In genomic region chr20:20051767-20052073, GRCh38 we compare ENCODE assay signal across 9 cellular contexts. TPM values are rescaled to one million over a fixed set of nuclear protein-coding genes. Genes with fewer than 3 reads are reported as not detected.
DNase-seq lines count a peak whose midpoint lies in the region; ATAC-seq, FAIRE-seq and TF ChIP-seq lines count a peak whose summit lies in the region.
"Had no signal": no experiment of that assay in that cellular context is flagged by ENCODE, and none has a peak within 500 bp of the region (broad histone marks: within the 10 kb centered on the region; RNA-seq: fewer than 3 reads in every experiment).

No MANE protein-coding gene starts in this region.

- peaks cover 28% of the 10 kb centered on the region for H3K36me3 Mint-ChIP-seq in activated naive CD8-positive, alpha-beta T cell treated with anti-CD3 and anti-CD28 coated beads, Interleukin-2, amount 50 U/mL, for 24 hours (ENCODE audit: low read depth)
- peaks cover 20% of the 10 kb centered on the region for H3K36me3 Mint-ChIP-seq in type B pancreatic cell

- no peak for TF ChIP-seq POLR2A in HepG2 (IDR thresholded peaks at IDR 0.05; ENCODE audit: insufficient read depth in 1 of 2, low read depth in 2 of 2, low read length in 2 of 2)

- intact Hi-C loops in HepG2 (cut with micrococcal nuclease; ENCODE audit: unreplicated experiment), result loop anchor here (1.0 kb wide), 1 partner anchor 34 kb away; the partner anchor contains the start of gene NAA20

- H3K27me3 ChIP-seq in BJ (ENCODE audit: control insufficient read depth, insufficient read depth, low read length) (peaks cover 2% of the 10 kb centered on the region; the same call in 1 of the 2 replicates), HepG2 (ENCODE audit: control insufficient read depth in 1 of 2, insufficient read depth in 2 of 2, low read length in 2 of 2) (peaks cover 0 to 4% of the 10 kb centered on the region in 2 experiments; a peak in 2 of 5 replicates)

- H3K4me1 Mint-ChIP-seq in activated naive CD8-positive, alpha-beta T cell treated with anti-CD3 and anti-CD28 coated beads, Interleukin-2, amount 50 U/mL, for 24 hours, result peaks cover 29% of the 10 kb centered on the region
- H3K4me1 Mint-ChIP-seq in type B pancreatic cell (ENCODE audit: unreplicated experiment), result peaks cover 3% of the 10 kb centered on the region

- no peak for TF ChIP-seq EP300 in HepG2 (IDR thresholded peaks at IDR 0.05; ENCODE audit: low read depth in 2 of 2, low read length in 2 of 2)
- no peak for TF ChIP-seq EP300 in HepG2 (CRISPR knock-in tag; IDR thresholded peaks at IDR 0.05; ENCODE audit: borderline replicate concordance)

- peak; percentile 9 for ATAC-seq in HG02610 (IDR thresholded peaks at IDR 0.05; ENCODE audit: unreplicated experiment)
- ATAC-seq in activated naive CD8-positive, alpha-beta T cell treated with anti-CD3 and anti-CD28 coated beads, Interleukin-2, amount 50 U/mL, for 24 hours, result peak; percentile 18
- peak; percentile 17 for ATAC-seq in HepG2

- H3K27ac ChIP-seq in HepG2 (ENCODE audit: extremely low read length, insufficient read depth, low read length), result peak overlapping the region; percentile 84

- no TSS peak for BruUV-seq in HepG2 (replicated peaks; lab: Mats Ljungman, UMichigan)

- H3K9ac ChIP-seq in HepG2 (ENCODE audit: insufficient read depth, low read depth, low read length), result peak overlapping the region; percentile 87

- DNase-seq in BJ (ENCODE audit: low read depth) (no peak), HepG2 (ENCODE audit: low spot score) (no peak), type B pancreatic cell (ENCODE audit: extremely low spot score, unreplicated experiment) (no peak), iPS-NIHi11 (ENCODE audit: low spot score) (no peak), A172 (ENCODE audit: low spot score) (no peak), NCI-H1105 treated with DMSO at 0.1 percent for 48 hours (lab: John Stamatoyannopoulos, UW) (no peak)
- DNase-seq in activated naive CD8-positive, alpha-beta T cell treated with anti-CD3 and anti-CD28 coated beads, Interleukin-2, amount 50 U/mL, for 24 hours, result no peak

- H3K79me2 ChIP-seq in HepG2 (ENCODE audit: insufficient read depth, low read length), result peaks cover 20% of the 10 kb centered on the region

- H3K27me3 Mint-ChIP-seq in activated naive CD8-positive, alpha-beta T cell treated with anti-CD3 and anti-CD28 coated beads, Interleukin-2, amount 50 U/mL, for 24 hours, result peaks cover 5% of the 10 kb centered on the region
- H3K27me3 Mint-ChIP-seq in type B pancreatic cell, result no peaks in the 10 kb centered on the region

- WGBS in HepG2 (ENCODE audit: low lambda C conversion rate), result 1% methylated on average over 13 of the region's 13 CpGs

- H3K4me1 ChIP-seq in HepG2 (ENCODE audit: insufficient read depth, low read length), result peaks cover 19% of the 10 kb centered on the region

- H3K27ac Mint-ChIP-seq in activated naive CD8-positive, alpha-beta T cell treated with anti-CD3 and anti-CD28 coated beads, Interleukin-2, amount 50 U/mL, for 24 hours, result peak overlapping the region; percentile 93
- peak overlapping the region; percentile 96 for H3K27ac Mint-ChIP-seq in type B pancreatic cell

- peak overlapping the region; percentile 99 for H3K4me3 Mint-ChIP-seq in activated naive CD8-positive, alpha-beta T cell treated with anti-CD3 and anti-CD28 coated beads, Interleukin-2, amount 50 U/mL, for 24 hours
- peak overlapping the region; percentile 99 for H3K4me3 Mint-ChIP-seq in type B pancreatic cell

- POLR2A ChIA-PET in BJ (lab: Charles Lee) (interaction anchor here (0.9 kb wide), 1 partner anchor 14 kb away, joined by 3 read pairs; no protein-coding TSS in a partner anchor), HepG2 (lab: Yijun Ruan, JAX) (interaction anchor here (0.6 to 2.4 kb wide), 18 partner anchors 9 to 1911 kb away, joined by 3 to 53 read pairs (median 5); partner anchors contain the start of genes KIZ, NAA20, RALGAPA2 and RIN2)

- no peak for TF ChIP-seq RAD21 in HepG2 (CRISPR knock-in tag; IDR thresholded peaks at IDR 0.05)

- no peaks in the 10 kb centered on the region for H3K9me3 Mint-ChIP-seq in activated naive CD8-positive, alpha-beta T cell treated with anti-CD3 and anti-CD28 coated beads, Interleukin-2, amount 50 U/mL, for 24 hours
- no peaks in the 10 kb centered on the region for H3K9me3 Mint-ChIP-seq in type B pancreatic cell

- CTCF ChIA-PET in BJ (lab: Yijun Ruan, JAX), result interaction anchor here (0.6 to 2.3 kb wide), 8 partner anchors 13 to 562 kb away, joined by 3 to 4 read pairs (median 3); partner anchors contain the start of gene NAA20
- CTCF ChIA-PET in HepG2 (lab: Yijun Ruan, JAX; ENCODE audit: low intra/inter-chr PET ratio, low total read pairs), result no interaction called here

- FAIRE-seq in HepG2 (lab: Jason Lieb, UNC), result no peak

- peaks cover 3% of the 10 kb centered on the region for H3K36me3 ChIP-seq in BJ (ENCODE audit: control insufficient read depth, insufficient read depth, low read length)
- peaks cover 17 to 35% of the 10 kb centered on the region in 2 experiments for H3K36me3 ChIP-seq in HepG2 (replicated peaks in 1 of 2; ENCODE audit: control insufficient read depth in 1 of 2, insufficient read depth in 2 of 2, low read length in 2 of 2)

- no peak for TF ChIP-seq CTCF in BJ (IDR thresholded peaks at IDR 0.05; ENCODE audit: insufficient read depth, low read depth, low read length)
- TF ChIP-seq CTCF in HepG2 (CRISPR knock-in tag; IDR thresholded peaks at IDR 0.05), result no peak
- TF ChIP-seq CTCF in type B pancreatic cell (conservative IDR thresholded peaks at IDR 0.05), result no peak

- peak overlapping the region; percentile 18 for H2AFZ ChIP-seq in HepG2 (ENCODE audit: low read length)

- peak overlapping the region; percentile 81 for H3K4me3 ChIP-seq in BJ (ENCODE audit: low read depth, low read length)
- H3K4me3 ChIP-seq in HepG2 (replicated peaks in 1 of 3; ENCODE audit: insufficient read depth in 1 of 3, low read depth in 2 of 3, low read length in 3 of 3), result peak overlapping the region; percentile 87 to 94 (median 89)

- no peaks in the 10 kb centered on the region for H4K20me1 ChIP-seq in HepG2 (ENCODE audit: insufficient read depth, low read length)

- H3K9me3 ChIP-seq in HepG2 (ENCODE audit: low read length), result no peaks in the 10 kb centered on the region

- peak overlapping the region; percentile 82 for H3K4me2 ChIP-seq in HepG2 (ENCODE audit: low read depth, low read length)

- in situ Hi-C loops in HepG2 (cut with HindIII; ENCODE audit: extremely low pct_ligation_motif_present, low pct_unique_long_range_greater_than_20kb), result no loop called here

RNA-seq across cellular contexts. Expression of gene CRNKL1, which starts 0.5 kb away (rescaled TPM):
- polyA plus RNA-seq in BJ (2011; rRNA removed) (7.8 and 14.2 TPM in 2 replicates), HepG2 (2011; rRNA removed) (10.8 and 12.3 TPM in 2 replicates)
- 9.2 and 9.3 TPM in 2 replicates for polyA minus RNA-seq in BJ (2011; rRNA and poly(A)+ RNA removed)
- total RNA-seq in HepG2 (2016; rRNA removed; fragmentation: Illumina TruSeq; extraction: Trizol) (64.5 and 103 TPM in 2 replicates), type B pancreatic cell (ENCODE audit: low replicate concordance) (23.6 and 25.1 TPM in 2 replicates)
- 8.3 and 8.7 TPM in 2 replicates for total RNA-seq in HepG2 (2016; cell fraction: cytosol; rRNA removed; fragmentation: Illumina TruSeq; extraction: Trizol; ENCODE audit: low read depth)
- 62.9 and 102 TPM in 2 replicates for total RNA-seq in HepG2 (2016; cell fraction: insoluble cytoplasmic fraction; rRNA removed; fragmentation: Illumina TruSeq; extraction: Trizol)
- 16.0 and 23.6 TPM in 2 replicates for total RNA-seq in HepG2 (2016; cell fraction: membrane; rRNA removed; fragmentation: Illumina TruSeq; extraction: Trizol)
- 44.4 and 50.7 TPM in 2 replicates for total RNA-seq in HepG2 (2016; cell fraction: nucleus; rRNA removed; fragmentation: Illumina TruSeq; extraction: Trizol)
- 7.1 and 10.7 TPM in 2 replicates for polyA plus RNA-seq in HepG2 (2011; cell fraction: cytosol; rRNA removed)
- polyA plus RNA-seq in HepG2 (2011; cell fraction: nucleus; rRNA removed), result 7.0 and 7.9 TPM in 2 replicates
- polyA plus RNA-seq in HepG2 (2012), result 24.5 and 37.7 TPM in 2 replicates
- polyA plus RNA-seq in HepG2 (2016; cell fraction: cytosol; fragmentation: Illumina TruSeq; extraction: Trizol; ENCODE audit: low read depth), result 4.5 and 4.7 TPM in 2 replicates
- 69.8 and 72.6 TPM in 2 replicates for polyA plus RNA-seq in HepG2 (2016; cell fraction: insoluble cytoplasmic fraction; fragmentation: Illumina TruSeq; extraction: Trizol; ENCODE audit: low read depth)
- polyA plus RNA-seq in HepG2 (2016; cell fraction: membrane; fragmentation: Illumina TruSeq; extraction: Trizol; ENCODE audit: low read depth), result 7.0 and 7.5 TPM in 2 replicates
- polyA plus RNA-seq in HepG2 (2016; cell fraction: nucleus; fragmentation: Illumina TruSeq; extraction: Trizol; ENCODE audit: insufficient read depth, low read depth), result 51.1 and 58.0 TPM in 2 replicates
- polyA minus RNA-seq in HepG2 (2011; rRNA and poly(A)+ RNA removed; ENCODE audit: low replicate concordance), result 5.1 and 9.0 TPM in 2 replicates
- 17.9 and 18.2 TPM in 2 replicates for polyA minus RNA-seq in HepG2 (2011; cell fraction: cytosol; rRNA and poly(A)+ RNA removed)
- 46.4 and 51.1 TPM in 2 replicates for polyA minus RNA-seq in HepG2 (2011; cell fraction: nucleus; rRNA and poly(A)+ RNA removed)
- total RNA-seq in A172 (2014; rRNA removed; shearing (Covaris generic)), result 48.2 and 50.8 TPM in 2 replicates

RNA-seq across cellular contexts. Expression of gene CFAP61, which starts 0.6 kb away (rescaled TPM):
- polyA plus RNA-seq in BJ (2011; rRNA removed) (not detected in 2 replicates), HepG2 (2011; rRNA removed) (not detected in 2 replicates)
- 0.38 TPM in 1 of 2 replicates, not detected in the other for polyA minus RNA-seq in BJ (2011; rRNA and poly(A)+ RNA removed)
- total RNA-seq in HepG2 (2016; rRNA removed; fragmentation: Illumina TruSeq; extraction: Trizol) (0.27 TPM in 1 of 2 replicates, not detected in the other), type B pancreatic cell (ENCODE audit: low replicate concordance) (0.52 and 5.6 TPM in 2 replicates)
- total RNA-seq in HepG2 (2016; cell fraction: cytosol; rRNA removed; fragmentation: Illumina TruSeq; extraction: Trizol; ENCODE audit: low read depth), result not detected in 2 replicates
- total RNA-seq in HepG2 (2016; cell fraction: insoluble cytoplasmic fraction; rRNA removed; fragmentation: Illumina TruSeq; extraction: Trizol), result 0.24 TPM in 1 of 2 replicates, not detected in the other
- total RNA-seq in HepG2 (2016; cell fraction: membrane; rRNA removed; fragmentation: Illumina TruSeq; extraction: Trizol), result not detected in 2 replicates
- total RNA-seq in HepG2 (2016; cell fraction: nucleus; rRNA removed; fragmentation: Illumina TruSeq; extraction: Trizol), result 1.0 TPM in 1 of 2 replicates, not detected in the other
- polyA plus RNA-seq in HepG2 (2011; cell fraction: cytosol; rRNA removed), result 0.12 and 0.17 TPM in 2 replicates
- polyA plus RNA-seq in HepG2 (2011; cell fraction: nucleus; rRNA removed), result 0.50 TPM in 1 of 2 replicates, not detected in the other
- 0.12 TPM in 1 of 2 replicates, not detected in the other for polyA plus RNA-seq in HepG2 (2012)
- not detected in 2 replicates for polyA plus RNA-seq in HepG2 (2016; cell fraction: cytosol; fragmentation: Illumina TruSeq; extraction: Trizol; ENCODE audit: low read depth)
- not detected in 2 replicates for polyA plus RNA-seq in HepG2 (2016; cell fraction: insoluble cytoplasmic fraction; fragmentation: Illumina TruSeq; extraction: Trizol; ENCODE audit: low read depth)
- not detected in 2 replicates for polyA plus RNA-seq in HepG2 (2016; cell fraction: membrane; fragmentation: Illumina TruSeq; extraction: Trizol; ENCODE audit: low read depth)
- 0.77 TPM in 1 of 2 replicates, not detected in the other for polyA plus RNA-seq in HepG2 (2016; cell fraction: nucleus; fragmentation: Illumina TruSeq; extraction: Trizol; ENCODE audit: insufficient read depth, low read depth)
- polyA minus RNA-seq in HepG2 (2011; rRNA and poly(A)+ RNA removed; ENCODE audit: low replicate concordance), result not detected in 2 replicates
- polyA minus RNA-seq in HepG2 (2011; cell fraction: cytosol; rRNA and poly(A)+ RNA removed), result not detected in 2 replicates
- 0.64 TPM in 1 of 2 replicates, not detected in the other for polyA minus RNA-seq in HepG2 (2011; cell fraction: nucleus; rRNA and poly(A)+ RNA removed)
- total RNA-seq in A172 (2014; rRNA removed; shearing (Covaris generic)), result 0.16 and 0.22 TPM in 2 replicates
- total RNA-seq: pulmonary artery endothelial cell had no signal

RNA-seq across cellular contexts. Expression of gene NAA20, which starts 34.6 kb away (rescaled TPM):
- polyA plus RNA-seq in BJ (2011; rRNA removed) (34.5 and 63.4 TPM in 2 replicates), HepG2 (2011; rRNA removed) (62.9 and 81.9 TPM in 2 replicates)
- 15.9 and 19.7 TPM in 2 replicates for polyA minus RNA-seq in BJ (2011; rRNA and poly(A)+ RNA removed)
- total RNA-seq in HepG2 (2016; rRNA removed; fragmentation: Illumina TruSeq; extraction: Trizol) (82.8 and 114 TPM in 2 replicates), type B pancreatic cell (ENCODE audit: low replicate concordance) (63.5 and 69.4 TPM in 2 replicates)
- 21.7 and 25.6 TPM in 2 replicates for total RNA-seq in HepG2 (2016; cell fraction: cytosol; rRNA removed; fragmentation: Illumina TruSeq; extraction: Trizol; ENCODE audit: low read depth)
- total RNA-seq in HepG2 (2016; cell fraction: insoluble cytoplasmic fraction; rRNA removed; fragmentation: Illumina TruSeq; extraction: Trizol), result 86.7 and 113 TPM in 2 replicates
- 37.5 and 43.6 TPM in 2 replicates for total RNA-seq in HepG2 (2016; cell fraction: membrane; rRNA removed; fragmentation: Illumina TruSeq; extraction: Trizol)
- total RNA-seq in HepG2 (2016; cell fraction: nucleus; rRNA removed; fragmentation: Illumina TruSeq; extraction: Trizol), result 54.4 and 60.1 TPM in 2 replicates
- polyA plus RNA-seq in HepG2 (2011; cell fraction: cytosol; rRNA removed), result 50.7 and 67.7 TPM in 2 replicates
- polyA plus RNA-seq in HepG2 (2011; cell fraction: nucleus; rRNA removed), result 23.7 and 25.9 TPM in 2 replicates
- 95.6 and 106 TPM in 2 replicates for polyA plus RNA-seq in HepG2 (2012)
- 28.8 and 29.8 TPM in 2 replicates for polyA plus RNA-seq in HepG2 (2016; cell fraction: cytosol; fragmentation: Illumina TruSeq; extraction: Trizol; ENCODE audit: low read depth)
- 148 and 163 TPM in 2 replicates for polyA plus RNA-seq in HepG2 (2016; cell fraction: insoluble cytoplasmic fraction; fragmentation: Illumina TruSeq; extraction: Trizol; ENCODE audit: low read depth)
- polyA plus RNA-seq in HepG2 (2016; cell fraction: membrane; fragmentation: Illumina TruSeq; extraction: Trizol; ENCODE audit: low read depth), result 36.9 and 37.4 TPM in 2 replicates
- 119 and 123 TPM in 2 replicates for polyA plus RNA-seq in HepG2 (2016; cell fraction: nucleus; fragmentation: Illumina TruSeq; extraction: Trizol; ENCODE audit: insufficient read depth, low read depth)
- 14.8 and 29.0 TPM in 2 replicates for polyA minus RNA-seq in HepG2 (2011; rRNA and poly(A)+ RNA removed; ENCODE audit: low replicate concordance)
- polyA minus RNA-seq in HepG2 (2011; cell fraction: cytosol; rRNA and poly(A)+ RNA removed), result 25.5 and 28.8 TPM in 2 replicates
- 45.3 and 48.5 TPM in 2 replicates for polyA minus RNA-seq in HepG2 (2011; cell fraction: nucleus; rRNA and poly(A)+ RNA removed)
- 92.8 and 106 TPM in 2 replicates for total RNA-seq in A172 (2014; rRNA removed; shearing (Covaris generic))
